ENCODE assay signal across 8 cellular contexts in genomic region chr20:36236786-36237121, GRCh38. TPM values are rescaled to one million over a fixed set of nuclear protein-coding genes. Genes with fewer than 3 reads are reported as not detected.
A peak's percentile ranks its signal among the peaks of the same experiment; 100 is the strongest.
DNase-seq lines count a peak whose midpoint lies in the region; ATAC-seq and TF ChIP-seq lines count a peak whose summit lies in the region.

No MANE protein-coding gene starts in this region.

- H3K79me2 ChIP-seq in DND-41 (ENCODE audit: insufficient read depth, low read length) (peaks cover 60% of the 10 kb centered on the region), PC-9 (ENCODE audit: low read depth) (peaks cover 49% of the 10 kb centered on the region)

- TF ChIP-seq POLR2A in ovary (IDR thresholded peaks at IDR 0.05) = no peak

- peak overlapping the region; percentile 48 to 74 for H3K4me3 ChIP-seq in DND-41 (ENCODE audit: low read depth in 1 of 2, low read length in 2 of 2)
- H3K4me3 ChIP-seq in PC-9 = peak overlapping the region; percentile 96
- peak overlapping the region; percentile 85 to 98 for H3K4me3 ChIP-seq in esophagus (ENCODE audit: low read depth in 1 of 2, low read length in 2 of 2)
- peak overlapping the region; percentile 91 for H3K4me3 ChIP-seq in ovary

- H3K9me2 ChIP-seq in PC-9 (ENCODE audit: insufficient read depth) = no peaks in the 10 kb centered on the region

- POLR2A ChIA-PET in PC-9 (lab: Charles Lee; ENCODE audit: unreplicated experiment) = no interaction called here

- H3K4me1 ChIP-seq in DND-41 (ENCODE audit: insufficient read depth, low read length) = peaks cover 40% of the 10 kb centered on the region
- H3K4me1 ChIP-seq in PC-9 (replicated peaks; ENCODE audit: insufficient read depth) = peaks cover 16% of the 10 kb centered on the region
- H3K4me1 ChIP-seq in esophagus (ENCODE audit: control insufficient read depth in 2 of 2, insufficient read depth in 2 of 2, low read length in 1 of 2) = peaks cover 2 to 4% of the 10 kb centered on the region in 2 donors
- H3K4me1 ChIP-seq in ovary (ENCODE audit: insufficient read depth) = peaks cover 8% of the 10 kb centered on the region

- 0 to 1% methylated on average over 6 of the region's 6 CpGs for WGBS in esophagus, 2 donors
- WGBS in ovary, 3 donors = 0 to 1% (median 0%) methylated on average over 6 of the region's 6 CpGs

- H3K36me3 ChIP-seq in DND-41 (ENCODE audit: insufficient read depth, low read length) (peaks cover 33% of the 10 kb centered on the region), PC-9 (ENCODE audit: low read depth) (no peaks in the 10 kb centered on the region), esophagus (ENCODE audit: control insufficient read depth in 2 of 2, insufficient read depth in 2 of 2, low read length in 1 of 2) (peaks cover 0 to 10% of the 10 kb centered on the region in 2 donors), ovary (no peaks in the 10 kb centered on the region)

- CTCF ChIA-PET in PC-9 (lab: Charles Lee) = interaction anchor here (0.7 kb wide), 1 partner anchor 121 kb away, joined by 4 read pairs; no protein-coding TSS in a partner anchor

- TF ChIP-seq CTCF in DND-41 (IDR thresholded peaks at IDR 0.05; ENCODE audit: borderline replicate concordance, extremely low read depth, low read length, poor library complexity, severe bottlenecking) (no peak), PC-9 (conservative IDR thresholded peaks at IDR 0.05) (no peak), ovary (IDR thresholded peaks at IDR 0.05) (no peak)

- ATAC-seq in DND-41 (ENCODE audit: insufficient read depth, low read depth) = peak; percentile 16; the same call in 2 of the 3 replicates

- DNase-seq in DND-41 (no peak), PC-9 (no peak), ovary (no peak), NCI-H128 (lab: John Stamatoyannopoulos, UW; ENCODE audit: unreplicated experiment) (no peak), kidney tubule cell (ENCODE audit: low spot score) (no peak), NCI-H2227 treated with DMSO at 0.1 percent for 48 hours (lab: John Stamatoyannopoulos, UW) (no peak)
- DNase-seq in activated CD4-positive, CD25-positive, alpha-beta regulatory T cell (lab: John Stamatoyannopoulos, UW) = no peak

- 0 out of 2 replicates have a peak, but pooled peaks cover 4% of the 10 kb centered on the region for H3F3A ChIP-seq in PC-9 (ENCODE audit: insufficient read depth, low read depth)

- peak overlapping the region; percentile 76 for H3K4me2 ChIP-seq in DND-41 (ENCODE audit: insufficient read depth, low read length)
- peak overlapping the region; percentile 96 for H3K4me2 ChIP-seq in PC-9

- H3K9ac ChIP-seq in DND-41 (ENCODE audit: low read depth, low read length) = peak overlapping the region; percentile 74

- H2AFZ ChIP-seq in DND-41 (ENCODE audit: low read depth, low read length) (peak overlapping the region; percentile 99), PC-9 (peak overlapping the region; percentile 100)

- no peak for TF ChIP-seq EP300 in ovary (IDR thresholded peaks at IDR 0.05)

- H4K20me1 ChIP-seq in DND-41 (ENCODE audit: insufficient read depth, low read length) (peaks cover 24% of the 10 kb centered on the region), PC-9 (ENCODE audit: insufficient read depth) (peaks cover 10% of the 10 kb centered on the region)

- H3K27ac ChIP-seq in DND-41 (ENCODE audit: low read length) (peak overlapping the region; percentile 80), PC-9 (peak overlapping the region; percentile 46), esophagus (ENCODE audit: low read depth in 2 of 2, low read length in 1 of 2) (peak overlapping the region; percentile 80 to 86), ovary (peak overlapping the region; percentile 49 to 62)

- no peaks in the 10 kb centered on the region for H3K9me3 ChIP-seq in DND-41 (ENCODE audit: insufficient read depth, low read length, severe bottlenecking)
- no peaks in the 10 kb centered on the region for H3K9me3 ChIP-seq in PC-9 (ENCODE audit: insufficient read depth, low read depth)
- no peaks in the 10 kb centered on the region for H3K9me3 ChIP-seq in esophagus (ENCODE audit: control insufficient read depth in 2 of 2, insufficient read depth in 1 of 2, low read depth in 1 of 2, low read length in 1 of 2)
- H3K9me3 ChIP-seq in ovary = no peaks in the 10 kb centered on the region

- peaks cover 4% of the 10 kb centered on the region for H3K27me3 ChIP-seq in DND-41 (ENCODE audit: insufficient read depth, low read length, poor library complexity)
- no peaks in the 10 kb centered on the region for H3K27me3 ChIP-seq in PC-9 (ENCODE audit: insufficient read depth, low read depth)
- H3K27me3 ChIP-seq in esophagus (ENCODE audit: control insufficient read depth in 1 of 2, insufficient read depth in 2 of 2, low read length in 2 of 2) = no peaks in the 10 kb centered on the region
- H3K27me3 ChIP-seq in ovary = no peaks in the 10 kb centered on the region

- intact Hi-C loops in PC-9 (cut with micrococcal nuclease; ENCODE audit: unreplicated experiment) = no loop called here
- intact Hi-C loops in ovary (cut with DNase I) = no loop called here

- BruUV-seq in PC-9 (replicated peaks; lab: Mats Ljungman, UMichigan) = no TSS peak

RNA-seq across cellular contexts. Expression of gene AAR2, which starts 0.5 kb away (rescaled TPM):
- 19.4 and 25.7 TPM in 2 replicates for total RNA-seq in PC-9 (2021)
- 10 to 100 TPM in 1 of 2 donors, 1 to 10 TPM in 1; 8.4 to 16.5 TPM for polyA plus RNA-seq in esophagus
- 10 to 100 TPM; 19.7 to 30.9 (median 26.6) TPM for total RNA-seq in ovary
- 10 to 100 TPM; 24.4 to 40.2 TPM for polyA plus RNA-seq in ovary
